In genomic region chr4:124295413-124295812, GRCh38 we compare ENCODE assay signal across 5 cellular contexts.
"Had no signal": no experiment of that assay in that cellular context is flagged by ENCODE, and none has a peak within 500 bp of the region (broad histone marks: within the 10 kb centered on the region; RNA-seq: fewer than 3 reads in every experiment).

No MANE protein-coding gene starts in this region.

- H3K27ac Mint-ChIP-seq: IgD-negative memory B cell had no signal

- H3K27ac ChIP-seq: HL-60 had no signal

- H3K4me3 Mint-ChIP-seq: IgD-negative memory B cell had no signal

- H3K9me3 Mint-ChIP-seq: IgD-negative memory B cell had no signal

- H3K4me3 ChIP-seq: K562 had no signal

- H3K27me3 Mint-ChIP-seq: IgD-negative memory B cell had no signal

- DNase-seq: IMR-90 had no signal

- H3K36me3 Mint-ChIP-seq: IgD-negative memory B cell had no signal

- ATAC-seq: HepG2, K562 had no signal
